30 cellular contexts compared by ENCODE assay signal in genomic region chr16:87100306-87101058, GRCh38.
"Had no signal": no experiment of that assay in that cellular context is flagged by ENCODE, and none has a peak within 500 bp of the region (broad histone marks: within the 10 kb centered on the region; RNA-seq: fewer than 3 reads in every experiment).

No MANE protein-coding gene starts in this region.

- ATAC-seq: esophagus mucosa; heart right ventricle; left lung; lower lobe of right lung; mucosa of descending colon; psoas muscle; stimulated activated effector memory CD8-positive, alpha-beta T cell treated with anti-CD3 and anti-CD28 coated beads, Interleukin-12 subunit alpha, Interleukin-12 subunit beta, amount 100 ng/mL, for 72 hours had no signal

- H3K27ac Mint-ChIP-seq: activated CD4-positive, alpha-beta memory T cell treated with anti-CD3 and anti-CD28 coated beads for 36 hours; activated CD4-positive, alpha-beta T cell treated with anti-CD3 and anti-CD28 coated beads, Interleukin-2, amount 10 ng/mL, durations not matched to agents 24 days and 14 days; activated naive CD8-positive, alpha-beta T cell; natural killer cell treated with Interleukin-12 subunit alpha and Interleukin-12 subunit beta and Interleukin-15 and Interleukin-18, amount 100 ng/mL, for 72 hours; stimulated activated effector memory CD8-positive, alpha-beta T cell treated with anti-CD3 and anti-CD28 coated beads, Interleukin-12 subunit alpha, Interleukin-12 subunit beta, amount 100 ng/mL, for 72 hours; stimulated activated naive CD8-positive, alpha-beta T cell treated with anti-CD3 and anti-CD28 coated beads, Interleukin-15, Interleukin-2, amounts not matched to agents 100 ng/mL and 50 ng/mL, for 24 hours; T-helper 1 cell treated with Interleukin-12 subunit alpha and Interleukin-12 subunit beta and Interleukin-4 antibody, amounts not matched to agents 30 μg/mL and 1 μg/mL, for 36 hours; type B pancreatic cell had no signal

- DNase-seq: activated CD4-positive, alpha-beta memory T cell treated with anti-CD3 and anti-CD28 coated beads for 36 hours; activated CD4-positive, alpha-beta T cell treated with anti-CD3 and anti-CD28 coated beads, Interleukin-2, amount 10 ng/mL, durations not matched to agents 24 days and 14 days; activated CD4-positive, CD25-positive, alpha-beta regulatory T cell treated with anti-CD3 and anti-CD28 coated beads, Interleukin-2, amount 50 U/mL, for 72 hours; activated naive CD4-positive, alpha-beta T cell treated with Interleukin-2 at 50 U/mL for 16 hours; activated T-cell treated with anti-CD3 and anti-CD28 coated beads, Interleukin-2, amount 50 U/mL, for 48 hours; aorta; brain microvascular endothelial cell; cortex of kidney; foreskin fibroblast; heart right ventricle; kidney glomerular epithelial cell; left lung; lower lobe of right lung; mucosa of descending colon; nucleus accumbens; psoas muscle; sigmoid colon; small intestine; stimulated activated CD4-positive, alpha-beta T cell treated with anti-CD3 and anti-CD28 coated beads, Interleukin-4, amount 100 ng/mL, for 24 hours; SW 1271; T-helper 9 cell; uterus had no signal

- H3K27ac ChIP-seq: brain microvascular endothelial cell, heart right ventricle, left lung, lower lobe of right lung, parathyroid adenoma, psoas muscle, sigmoid colon, uterus had no signal

- H3K4me3 Mint-ChIP-seq: activated CD4-positive, alpha-beta memory T cell treated with anti-CD3 and anti-CD28 coated beads for 36 hours; activated CD4-positive, alpha-beta T cell treated with anti-CD3 and anti-CD28 coated beads, Interleukin-2, amount 10 ng/mL, durations not matched to agents 24 days and 14 days; activated naive CD8-positive, alpha-beta T cell; natural killer cell treated with Interleukin-12 subunit alpha and Interleukin-12 subunit beta and Interleukin-15 and Interleukin-18, amount 100 ng/mL, for 72 hours; stimulated activated effector memory CD8-positive, alpha-beta T cell treated with anti-CD3 and anti-CD28 coated beads, Interleukin-12 subunit alpha, Interleukin-12 subunit beta, amount 100 ng/mL, for 72 hours; stimulated activated naive CD8-positive, alpha-beta T cell treated with anti-CD3 and anti-CD28 coated beads, Interleukin-15, Interleukin-2, amounts not matched to agents 100 ng/mL and 50 ng/mL, for 24 hours; T-helper 1 cell treated with Interleukin-12 subunit alpha and Interleukin-12 subunit beta and Interleukin-4 antibody, amounts not matched to agents 30 μg/mL and 1 μg/mL, for 36 hours; type B pancreatic cell had no signal

- H3K9me3 ChIP-seq: left lung, lower lobe of right lung, mucosa of descending colon, psoas muscle, sigmoid colon, uterus had no signal

- H3K4me3 ChIP-seq: heart right ventricle, left lung, lower lobe of right lung, mucosa of descending colon, psoas muscle, sigmoid colon, uterus had no signal

- H3K36me3 ChIP-seq: brain microvascular endothelial cell, heart right ventricle, left lung, lower lobe of right lung, sigmoid colon, uterus had no signal

- H3K36me3 Mint-ChIP-seq: activated CD4-positive, alpha-beta memory T cell treated with anti-CD3 and anti-CD28 coated beads for 36 hours; activated naive CD8-positive, alpha-beta T cell; natural killer cell treated with Interleukin-12 subunit alpha and Interleukin-12 subunit beta and Interleukin-15 and Interleukin-18, amount 100 ng/mL, for 72 hours; stimulated activated effector memory CD8-positive, alpha-beta T cell treated with anti-CD3 and anti-CD28 coated beads, Interleukin-12 subunit alpha, Interleukin-12 subunit beta, amount 100 ng/mL, for 72 hours; type B pancreatic cell had no signal

- H3K4me1 ChIP-seq: heart right ventricle, left lung, lower lobe of right lung, psoas muscle, sigmoid colon, uterus had no signal

- H3K4me1 Mint-ChIP-seq: activated CD4-positive, alpha-beta T cell treated with anti-CD3 and anti-CD28 coated beads, Interleukin-2, amount 10 ng/mL, durations not matched to agents 24 days and 14 days; stimulated activated effector memory CD8-positive, alpha-beta T cell treated with anti-CD3 and anti-CD28 coated beads, Interleukin-12 subunit alpha, Interleukin-12 subunit beta, amount 100 ng/mL, for 72 hours had no signal

- H3K9me3 Mint-ChIP-seq: activated CD4-positive, alpha-beta memory T cell treated with anti-CD3 and anti-CD28 coated beads for 36 hours; activated CD4-positive, alpha-beta T cell treated with anti-CD3 and anti-CD28 coated beads, Interleukin-2, amount 10 ng/mL, durations not matched to agents 24 days and 14 days; natural killer cell treated with Interleukin-12 subunit alpha and Interleukin-12 subunit beta and Interleukin-15 and Interleukin-18, amount 100 ng/mL, for 72 hours; stimulated activated effector memory CD8-positive, alpha-beta T cell treated with anti-CD3 and anti-CD28 coated beads, Interleukin-12 subunit alpha, Interleukin-12 subunit beta, amount 100 ng/mL, for 72 hours; T-helper 1 cell treated with Interleukin-12 subunit alpha and Interleukin-12 subunit beta and Interleukin-4 antibody, amounts not matched to agents 30 μg/mL and 1 μg/mL, for 36 hours; type B pancreatic cell had no signal

- H3K27me3 ChIP-seq: brain microvascular endothelial cell, uterus had no signal
